Comparison of ENCODE assay signal across 10 cellular contexts in genomic region chr7:22677267-22677666, GRCh38. TPM values are rescaled to one million over a fixed set of nuclear protein-coding genes. Genes with fewer than 3 reads are reported as not detected.
DNase-seq lines count a peak whose midpoint lies in the region; ATAC-seq lines count a peak whose summit lies in the region.
"Not testable (repeated sequence)": the region's sequence is repeated elsewhere in the genome, so short reads cannot be mapped to it uniquely, and the experiment has no call there.
"Had no signal": no experiment of that assay in that cellular context is flagged by ENCODE, and none has a peak within 500 bp of the region (broad histone marks: within the 10 kb centered on the region; RNA-seq: fewer than 3 reads in every experiment).

No MANE protein-coding gene starts in this region.

- H3K36me3 Mint-ChIP-seq in IgD-negative memory B cell; activated CD4-positive, alpha-beta T cell treated with anti-CD3 and anti-CD28 coated beads, Interleukin-2, amount 10 ng/mL, durations not matched to agents 24 days and 14 days (ENCODE audit: low read depth); activated naive CD8-positive, alpha-beta T cell treated with anti-CD3 and anti-CD28 coated beads, Interleukin-2, amount 50 U/mL, for 24 hours (ENCODE audit: low read depth): not testable (repeated sequence)
- H3K36me3 Mint-ChIP-seq in activated T-helper 1 cell treated with anti-CD3 and anti-CD28 coated beads, Interleukin-12 subunit alpha, Interleukin-12 subunit beta, Interleukin-2, Interleukin-4 antibody, amounts not matched to agents 30 ng/mL and 10 ng/mL and 1 ng/mL, durations not matched to agents 14 hours and 24 hours and 36 hours (ENCODE audit: low read depth) = peaks cover 14% of the 10 kb centered on the region
- H3K36me3 Mint-ChIP-seq in naive B cell = peaks cover 0 to 15% of the 10 kb centered on the region in 2 donors

- not testable (repeated sequence) for H3K27me3 ChIP-seq in BLaER1 treated with 17β-estradiol and CSF1 and Interleukin-3, amounts not matched to agents 10 nM and 100 nM

- H3K9me3 Mint-ChIP-seq in IgD-negative memory B cell; activated naive CD8-positive, alpha-beta T cell treated with anti-CD3 and anti-CD28 coated beads, Interleukin-2, amount 50 U/mL, for 24 hours: not testable (repeated sequence)
- H3K9me3 Mint-ChIP-seq in activated CD4-positive, alpha-beta T cell treated with anti-CD3 and anti-CD28 coated beads, Interleukin-2, amount 10 ng/mL, durations not matched to agents 24 days and 14 days = peaks cover 20% of the 10 kb centered on the region
- peaks cover 10% of the 10 kb centered on the region for H3K9me3 Mint-ChIP-seq in activated T-helper 1 cell treated with anti-CD3 and anti-CD28 coated beads, Interleukin-12 subunit alpha, Interleukin-12 subunit beta, Interleukin-2, Interleukin-4 antibody, amounts not matched to agents 30 ng/mL and 10 ng/mL and 1 ng/mL, durations not matched to agents 14 hours and 24 hours and 36 hours
- H3K9me3 Mint-ChIP-seq in naive B cell = peaks cover 3 to 21% (median 6%) of the 10 kb centered on the region in 7 donors
- H3K9me3 Mint-ChIP-seq in stimulated activated naive CD8-positive, alpha-beta T cell treated with anti-CD3 and anti-CD28 coated beads, Interleukin-15, amount 100 ng/mL, for 72 hours = peaks cover 14 to 20% of the 10 kb centered on the region in 2 donors

- H3K4me1 ChIP-seq in BLaER1 treated with 17β-estradiol and CSF1 and Interleukin-3, amounts not matched to agents 10 nM and 100 nM = peaks cover 53 to 99% (median 67%) of the 10 kb centered on the region in 10 experiments

- DNase-seq in activated CD4-positive, alpha-beta T cell treated with anti-CD3 and anti-CD28 coated beads, Interleukin-2, amount 10 ng/mL, durations not matched to agents 24 days and 14 days; activated T-helper 1 cell treated with anti-CD3 and anti-CD28 coated beads, Interleukin-12 subunit alpha, Interleukin-12 subunit beta, Interleukin-2, Interleukin-4 antibody, amounts not matched to agents 30 ng/mL and 10 ng/mL and 1 ng/mL, durations not matched to agents 14 hours and 24 hours and 36 hours (ENCODE audit: low spot score); activated naive CD8-positive, alpha-beta T cell treated with anti-CD3 and anti-CD28 coated beads, Interleukin-2, amount 50 U/mL, for 24 hours; naive B cell: not testable (repeated sequence)
- peak in 1 of 2 donors; percentile 21 for DNase-seq in stimulated activated naive CD8-positive, alpha-beta T cell treated with anti-CD3 and anti-CD28 coated beads, Interleukin-15, amount 100 ng/mL, for 72 hours

- peak overlapping the region; percentile 53 to 85 (median 70) for H3K4me2 ChIP-seq in BLaER1 treated with 17β-estradiol and CSF1 and Interleukin-3, amounts not matched to agents 10 nM and 100 nM

- ATAC-seq in HG02610 (IDR thresholded peaks at IDR 0.05; ENCODE audit: unreplicated experiment) = peak; percentile 57
- ATAC-seq in activated naive CD8-positive, alpha-beta T cell treated with anti-CD3 and anti-CD28 coated beads, Interleukin-2, amount 50 U/mL, for 24 hours = peak; percentile 37
- not testable (repeated sequence) for ATAC-seq in naive B cell (ENCODE audit: low read depth in 2 of 2)
- peak; percentile 76 for ATAC-seq in stimulated activated naive CD8-positive, alpha-beta T cell treated with anti-CD3 and anti-CD28 coated beads, Interleukin-15, amount 100 ng/mL, for 72 hours

- H3K27ac Mint-ChIP-seq in IgD-negative memory B cell (peak overlapping the region; percentile 55 to 84 (median 60)), naive B cell (peak overlapping the region; percentile 75 to 98 (median 94))
- H3K27ac Mint-ChIP-seq in activated CD4-positive, alpha-beta T cell treated with anti-CD3 and anti-CD28 coated beads, Interleukin-2, amount 10 ng/mL, durations not matched to agents 24 days and 14 days = peak overlapping the region; percentile 27
- H3K27ac Mint-ChIP-seq in activated T-helper 1 cell treated with anti-CD3 and anti-CD28 coated beads, Interleukin-12 subunit alpha, Interleukin-12 subunit beta, Interleukin-2, Interleukin-4 antibody, amounts not matched to agents 30 ng/mL and 10 ng/mL and 1 ng/mL, durations not matched to agents 14 hours and 24 hours and 36 hours = peak overlapping the region; percentile 79
- H3K27ac Mint-ChIP-seq in activated naive CD8-positive, alpha-beta T cell treated with anti-CD3 and anti-CD28 coated beads, Interleukin-2, amount 50 U/mL, for 24 hours = peak overlapping the region; percentile 44
- peak overlapping the region in 1 of 2 donors; percentile 87 for H3K27ac Mint-ChIP-seq in stimulated activated naive CD8-positive, alpha-beta T cell treated with anti-CD3 and anti-CD28 coated beads, Interleukin-15, amount 100 ng/mL, for 72 hours

- H3K27ac ChIP-seq in BLaER1 treated with 17β-estradiol and CSF1 and Interleukin-3, amounts not matched to agents 10 nM and 100 nM = peak overlapping the region in 10 of 11 experiments; percentile 9 to 86 (median 52); a peak in 16 of 22 replicates

- H3K9ac ChIP-seq in BLaER1 treated with 17β-estradiol and CSF1 and Interleukin-3, amounts not matched to agents 10 nM and 100 nM = peak overlapping the region in 4 of 11 experiments; percentile 45 to 66 (median 63); a peak in 6 of 22 replicates

- H3K9me3 ChIP-seq in BLaER1 treated with 17β-estradiol and CSF1 and Interleukin-3, amounts not matched to agents 10 nM and 100 nM (replicated peaks in 1 of 11) = peaks cover 0 to 18% (median 4%) of the 10 kb centered on the region in 11 experiments; a peak in 4 of 22 replicates

- not testable (repeated sequence) for H3K36me3 ChIP-seq in BLaER1 treated with 17β-estradiol and CSF1 and Interleukin-3, amounts not matched to agents 10 nM and 100 nM

- H3K4me3 Mint-ChIP-seq in IgD-negative memory B cell = peak overlapping the region; percentile 11 to 92 (median 62)
- H3K4me3 Mint-ChIP-seq in activated CD4-positive, alpha-beta T cell treated with anti-CD3 and anti-CD28 coated beads, Interleukin-2, amount 10 ng/mL, durations not matched to agents 24 days and 14 days = peak overlapping the region; percentile 58
- peak overlapping the region; percentile 32 for H3K4me3 Mint-ChIP-seq in activated T-helper 1 cell treated with anti-CD3 and anti-CD28 coated beads, Interleukin-12 subunit alpha, Interleukin-12 subunit beta, Interleukin-2, Interleukin-4 antibody, amounts not matched to agents 30 ng/mL and 10 ng/mL and 1 ng/mL, durations not matched to agents 14 hours and 24 hours and 36 hours
- not testable (repeated sequence) for H3K4me3 Mint-ChIP-seq in activated naive CD8-positive, alpha-beta T cell treated with anti-CD3 and anti-CD28 coated beads, Interleukin-2, amount 50 U/mL, for 24 hours
- peak overlapping the region; percentile 66 to 88 (median 77) for H3K4me3 Mint-ChIP-seq in naive B cell
- peak overlapping the region; percentile 31 to 71 for H3K4me3 Mint-ChIP-seq in stimulated activated naive CD8-positive, alpha-beta T cell treated with anti-CD3 and anti-CD28 coated beads, Interleukin-15, amount 100 ng/mL, for 72 hours

- H3K4me3 ChIP-seq in BLaER1 treated with 17β-estradiol and CSF1 and Interleukin-3, amounts not matched to agents 10 nM and 100 nM = not testable (repeated sequence)

- not testable (repeated sequence) for H4K20me1 ChIP-seq in BLaER1 treated with 17β-estradiol and CSF1 and Interleukin-3, amounts not matched to agents 10 nM and 100 nM

- H3K27me3 Mint-ChIP-seq in IgD-negative memory B cell; activated CD4-positive, alpha-beta T cell treated with anti-CD3 and anti-CD28 coated beads, Interleukin-2, amount 10 ng/mL, durations not matched to agents 24 days and 14 days; activated T-helper 1 cell treated with anti-CD3 and anti-CD28 coated beads, Interleukin-12 subunit alpha, Interleukin-12 subunit beta, Interleukin-2, Interleukin-4 antibody, amounts not matched to agents 30 ng/mL and 10 ng/mL and 1 ng/mL, durations not matched to agents 14 hours and 24 hours and 36 hours (ENCODE audit: insufficient read depth); activated naive CD8-positive, alpha-beta T cell treated with anti-CD3 and anti-CD28 coated beads, Interleukin-2, amount 50 U/mL, for 24 hours; naive B cell: not testable (repeated sequence)
- peaks cover 15% of the 10 kb centered on the region for H3K27me3 Mint-ChIP-seq in stimulated activated naive CD8-positive, alpha-beta T cell treated with anti-CD3 and anti-CD28 coated beads, Interleukin-15, amount 100 ng/mL, for 72 hours

- peaks cover 53 to 65% (median 63%) of the 10 kb centered on the region in 3 donors for H3K4me1 Mint-ChIP-seq in IgD-negative memory B cell
- H3K4me1 Mint-ChIP-seq in activated CD4-positive, alpha-beta T cell treated with anti-CD3 and anti-CD28 coated beads, Interleukin-2, amount 10 ng/mL, durations not matched to agents 24 days and 14 days = peaks cover 75% of the 10 kb centered on the region
- peaks cover 86% of the 10 kb centered on the region for H3K4me1 Mint-ChIP-seq in activated T-helper 1 cell treated with anti-CD3 and anti-CD28 coated beads, Interleukin-12 subunit alpha, Interleukin-12 subunit beta, Interleukin-2, Interleukin-4 antibody, amounts not matched to agents 30 ng/mL and 10 ng/mL and 1 ng/mL, durations not matched to agents 14 hours and 24 hours and 36 hours (ENCODE audit: low read depth)
- peaks cover 66% of the 10 kb centered on the region for H3K4me1 Mint-ChIP-seq in activated naive CD8-positive, alpha-beta T cell treated with anti-CD3 and anti-CD28 coated beads, Interleukin-2, amount 50 U/mL, for 24 hours
- peaks cover 80 to 95% (median 85%) of the 10 kb centered on the region in 3 donors for H3K4me1 Mint-ChIP-seq in naive B cell
- peaks cover 82% of the 10 kb centered on the region for H3K4me1 Mint-ChIP-seq in stimulated activated naive CD8-positive, alpha-beta T cell treated with anti-CD3 and anti-CD28 coated beads, Interleukin-15, amount 100 ng/mL, for 72 hours

- intact Hi-C loops in activated CD4-positive, alpha-beta T cell treated with anti-CD3 and anti-CD28 coated beads, Interleukin-2, amount 10 ng/mL, durations not matched to agents 24 days and 14 days (cut with micrococcal nuclease) = loop anchor here (1.0 to 10.0 kb wide), 6 partner anchors 11 to 732 kb away; partner anchors contain the start of genes CDCA7L, IL6 and NUP42
- intact Hi-C loops in activated T-helper 1 cell treated with anti-CD3 and anti-CD28 coated beads, Interleukin-12 subunit alpha, Interleukin-12 subunit beta, Interleukin-2, Interleukin-4 antibody, amounts not matched to agents 30 ng/mL and 10 ng/mL and 1 ng/mL, durations not matched to agents 14 hours and 24 hours and 36 hours (cut with micrococcal nuclease) = loop anchor here (1.0 to 10.0 kb wide), 11 partner anchors 14 to 1322 kb away; partner anchors contain the start of genes CDCA7L, IL6 and SP4

RNA-seq across cellular contexts. Expression of gene IL6, which starts 49.7 kb away (rescaled TPM):
- polyA plus RNA-seq in IgD-negative memory B cell (3.8 TPM), naive B cell (ENCODE audit: low read depth in 6 of 6) (10 to 100 TPM in 3 of 6 donors, 1 to 10 TPM in 3; 6.1 to 35.9 (median 9.4) TPM)
- total RNA-seq in activated CD4-positive, alpha-beta T cell treated with anti-CD3 and anti-CD28 coated beads, Interleukin-2, amount 10 ng/mL, durations not matched to agents 24 days and 14 days = 0.35 and 0.64 TPM in 2 replicates
- total RNA-seq in activated T-helper 1 cell treated with anti-CD3 and anti-CD28 coated beads, Interleukin-12 subunit alpha, Interleukin-12 subunit beta, Interleukin-2, Interleukin-4 antibody, amounts not matched to agents 30 ng/mL and 10 ng/mL and 1 ng/mL, durations not matched to agents 14 hours and 24 hours and 36 hours = 0.32 and 0.54 TPM in 2 replicates
- total RNA-seq: LHCN-M2 had no signal
- polyA plus RNA-seq: CD8-positive, alpha-beta memory T cell had no signal
